27 cellular contexts compared by ENCODE assay signal in the genomic region with DNA sequence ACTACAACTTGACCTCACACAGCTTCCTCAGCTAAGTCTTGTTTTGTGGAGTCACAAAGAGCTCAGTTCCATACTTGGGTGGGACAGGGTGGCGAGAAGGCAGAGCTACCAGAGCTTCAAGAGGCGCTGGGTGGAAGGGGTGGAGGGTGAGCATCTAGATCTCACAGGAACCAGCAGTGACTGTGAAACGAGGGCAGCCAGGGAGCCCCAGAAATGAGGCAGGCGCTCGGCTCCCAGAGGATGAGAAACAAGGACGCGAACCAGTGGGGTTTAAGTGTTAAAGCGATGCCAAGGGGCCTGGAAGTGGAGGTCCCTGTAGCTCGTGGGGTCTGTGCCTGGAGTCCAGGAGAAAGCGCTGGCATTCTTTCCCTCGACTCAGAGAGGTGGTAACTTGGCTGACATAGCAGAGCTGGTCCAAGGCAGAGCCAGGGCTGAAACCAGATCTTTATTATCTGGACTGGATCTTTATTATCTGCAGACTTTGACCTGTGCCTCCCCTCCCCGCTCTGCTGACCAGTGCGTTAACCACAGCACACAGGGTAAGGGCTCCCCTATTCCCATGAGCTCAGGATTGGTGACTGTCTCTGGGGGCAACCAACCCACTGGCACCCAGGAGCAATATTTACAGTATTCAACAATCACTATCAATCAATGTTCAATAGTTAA. TPM values are rescaled to one million over a fixed set of nuclear protein-coding genes. Genes with fewer than 3 reads are reported as not detected.
"Had no signal": no experiment of that assay in that cellular context is flagged by ENCODE, and none has a peak within 500 bp of the region (broad histone marks: within the 10 kb centered on the region; RNA-seq: fewer than 3 reads in every experiment).

No MANE protein-coding gene starts in this region.

- H3K4me1 Mint-ChIP-seq: activated naive CD8-positive, alpha-beta T cell treated with anti-CD3 and anti-CD28 coated beads, Interleukin-2, amount 10 ng/mL, durations not matched to agents 7 days and 5 days had no signal

- DNase-seq: activated CD4-positive, alpha-beta T cell treated with anti-CD3 and anti-CD28 coated beads for 48 hours; activated CD4-positive, alpha-beta T cell treated with anti-CD3 and anti-CD28 coated beads, Interleukin-2, amount 50 U/mL, for 4 hours; activated CD4-positive, CD25-positive, alpha-beta regulatory T cell treated with anti-CD3 and anti-CD28 coated beads, Interleukin-2, amount 50 U/mL, for 72 hours; activated CD8-positive, alpha-beta memory T cell treated with anti-CD3 and anti-CD28 coated beads, Interleukin-2, amount 50 U/mL, for 48 hours; activated CD8-positive, alpha-beta T cell treated with anti-CD3 and anti-CD28 coated beads, Interleukin-2, amount 10 ng/mL, durations not matched to agents 7 days and 5 days; activated naive CD4-positive, alpha-beta T cell treated with anti-CD3 and anti-CD28 coated beads, Interleukin-2, amount 50 U/mL, for 16 hours; activated naive CD8-positive, alpha-beta T cell treated with anti-CD3 and anti-CD28 coated beads, Interleukin-2, amount 10 ng/mL, durations not matched to agents 7 days and 5 days; activated T-cell treated with anti-CD3 and anti-CD28 coated beads, Interleukin-2, amount 50 U/mL, for 1 hour; adrenal gland; anterior cingulate cortex; cerebellar nuclear complex; MV-4-11; NCI-H1092 treated with DMSO at 0.1 percent for 48 hours; NCI-H1417 treated with DMSO at 0.1 percent for 48 hours; NCI-H1694 treated with DMSO at 0.1 percent for 48 hours; NCI-H2029 treated with DMSO at 0.1 percent for 48 hours; NCI-H345; NCI-H510A treated with DMSO at 0.1 percent for 48 hours; NCI-H69; Peyer's patch; Right ventricle myocardium superior; SJCRH30 had no signal

- H3K36me3 ChIP-seq: adrenal gland, Peyer's patch, SJCRH30 had no signal

- H3K27ac Mint-ChIP-seq: activated CD8-positive, alpha-beta T cell treated with anti-CD3 and anti-CD28 coated beads, Interleukin-2, amount 10 ng/mL, durations not matched to agents 7 days and 5 days; activated naive CD8-positive, alpha-beta T cell treated with anti-CD3 and anti-CD28 coated beads, Interleukin-2, amount 10 ng/mL, durations not matched to agents 7 days and 5 days; T-helper 1 cell treated with Interleukin-12 subunit alpha and Interleukin-12 subunit beta and Interleukin-4 antibody, amounts not matched to agents 30 μg/mL and 1 μg/mL, for 36 hours; WTC11 had no signal

- ATAC-seq: activated CD8-positive, alpha-beta T cell treated with anti-CD3 and anti-CD28 coated beads, Interleukin-2, amount 10 ng/mL, durations not matched to agents 7 days and 5 days; WTC11 had no signal

- H3K36me3 Mint-ChIP-seq: activated naive CD8-positive, alpha-beta T cell treated with anti-CD3 and anti-CD28 coated beads, Interleukin-2, amount 10 ng/mL, durations not matched to agents 7 days and 5 days had no signal

- H3K27ac ChIP-seq: adrenal gland, Peyer's patch, RWPE1, SJCRH30 had no signal

- H3K4me1 ChIP-seq: adrenal gland had no signal

- H3K4me3 Mint-ChIP-seq: activated CD8-positive, alpha-beta T cell treated with anti-CD3 and anti-CD28 coated beads, Interleukin-2, amount 10 ng/mL, durations not matched to agents 7 days and 5 days; activated naive CD8-positive, alpha-beta T cell treated with anti-CD3 and anti-CD28 coated beads, Interleukin-2, amount 10 ng/mL, durations not matched to agents 7 days and 5 days; T-helper 1 cell treated with Interleukin-12 subunit alpha and Interleukin-12 subunit beta and Interleukin-4 antibody, amounts not matched to agents 30 μg/mL and 1 μg/mL, for 36 hours; WTC11 had no signal

- H3K9me3 ChIP-seq: adrenal gland, Peyer's patch, SJCRH30 had no signal

- H3K4me3 ChIP-seq: adrenal gland, Peyer's patch, SJCRH30 had no signal

- H3K27me3 ChIP-seq: adrenal gland, Peyer's patch, SJCRH30 had no signal

- H3K9me3 Mint-ChIP-seq: activated naive CD8-positive, alpha-beta T cell treated with anti-CD3 and anti-CD28 coated beads, Interleukin-2, amount 10 ng/mL, durations not matched to agents 7 days and 5 days had no signal

RNA-seq across cellular contexts. Expression of a gene that starts 26.2 kb away (rescaled TPM):
- total RNA-seq: activated CD8-positive, alpha-beta T cell treated with anti-CD3 and anti-CD28 coated beads, Interleukin-2, amount 10 ng/mL, durations not matched to agents 7 days and 5 days; activated naive CD8-positive, alpha-beta T cell treated with anti-CD3 and anti-CD28 coated beads, Interleukin-2, amount 10 ng/mL, durations not matched to agents 7 days and 5 days; adrenal gland; cardiac septum; MCF 10A; Peyer's patch; Right ventricle myocardium superior had no signal
